1 cellular context compared by ENCODE assay signal in the genomic region with DNA sequence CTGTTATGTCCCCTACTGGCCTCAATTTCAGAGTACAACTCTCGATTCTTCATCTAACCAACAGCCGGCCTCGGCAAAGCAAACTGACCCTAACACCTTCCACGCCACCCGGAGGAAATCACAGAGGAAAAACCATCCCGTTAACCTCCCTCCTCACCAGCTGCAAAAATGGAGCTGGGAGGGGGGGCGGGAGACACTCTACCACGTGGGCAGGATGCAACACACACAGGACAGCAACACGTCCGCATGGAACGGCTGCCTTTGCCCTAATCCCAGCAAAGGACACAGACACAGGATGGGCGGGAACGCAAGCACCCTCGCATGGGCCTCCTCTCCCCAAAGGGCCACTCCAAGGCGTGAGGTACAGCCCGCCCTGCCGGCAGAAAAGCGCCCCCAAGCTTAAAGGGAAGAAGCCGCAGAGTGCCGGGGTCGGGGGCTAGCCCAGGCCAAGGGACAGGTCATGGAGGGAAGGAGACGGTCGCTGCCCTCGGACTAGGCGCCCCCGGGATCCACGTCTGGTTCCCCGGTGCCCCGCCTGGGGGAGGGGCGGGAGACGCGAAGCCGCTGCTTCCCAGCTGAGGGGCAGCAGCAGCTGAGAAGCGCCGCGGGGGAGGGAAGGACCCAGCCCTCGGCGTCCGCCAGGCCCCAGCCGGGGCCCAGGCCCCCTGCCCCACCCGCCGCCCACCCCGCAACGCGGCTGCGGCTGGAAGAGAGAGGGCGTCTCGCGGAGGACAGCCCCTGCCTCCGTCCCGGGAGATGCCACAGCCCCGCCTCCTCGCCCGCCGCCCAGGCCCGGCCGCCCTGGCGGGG.
TF ChIP-seq lines count a peak whose summit lies in the region.

No MANE protein-coding gene starts in this region.

TF ChIP-seq in SK-N-SH, 30 proteins besides CTCF, POLR2A, EP300 and RAD21 (continued from another document):
- TF ChIP-seq MXI1 (IDR thresholded peaks at IDR 0.05; ENCODE audit: low read depth, low read length) (peak; percentile 92), YY1 (IDR thresholded peaks at IDR 0.05; ENCODE audit: low read depth) (no peak), EZH2phosphoT487 (IDR thresholded peaks at IDR 0.05; ENCODE audit: borderline replicate concordance, low read depth) (no peak), TAF1 (IDR thresholded peaks at IDR 0.05; ENCODE audit: borderline replicate concordance, low read depth, low read length) (no peak), FOXM1 (IDR thresholded peaks at IDR 0.05; ENCODE audit: low read depth) (no peak), FOXJ3 (CRISPR knock-in tag; IDR thresholded peaks at IDR 0.05) (no peak), NRF1 (IDR thresholded peaks at IDR 0.05; ENCODE audit: low read depth, low read length) (no peak), IRF3 (IDR thresholded peaks at IDR 0.05; ENCODE audit: low read depth, low read length) (no peak), RXRA (IDR thresholded peaks at IDR 0.05; ENCODE audit: borderline replicate concordance, low read depth) (no peak)
- TF ChIP-seq, protein P1, sequence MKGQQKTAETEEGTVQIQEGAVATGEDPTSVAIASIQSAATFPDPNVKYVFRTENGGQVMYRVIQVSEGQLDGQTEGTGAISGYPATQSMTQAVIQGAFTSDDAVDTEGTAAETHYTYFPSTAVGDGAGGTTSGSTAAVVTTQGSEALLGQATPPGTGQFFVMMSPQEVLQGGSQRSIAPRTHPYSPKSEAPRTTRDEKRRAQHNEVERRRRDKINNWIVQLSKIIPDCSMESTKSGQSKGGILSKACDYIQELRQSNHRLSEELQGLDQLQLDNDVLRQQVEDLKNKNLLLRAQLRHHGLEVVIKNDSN (IDR thresholded peaks at IDR 0.05; ENCODE audit: borderline replicate concordance, low read depth) = peak; percentile 74; the same call in 1 of the 2 replicates
